In the genomic region with DNA sequence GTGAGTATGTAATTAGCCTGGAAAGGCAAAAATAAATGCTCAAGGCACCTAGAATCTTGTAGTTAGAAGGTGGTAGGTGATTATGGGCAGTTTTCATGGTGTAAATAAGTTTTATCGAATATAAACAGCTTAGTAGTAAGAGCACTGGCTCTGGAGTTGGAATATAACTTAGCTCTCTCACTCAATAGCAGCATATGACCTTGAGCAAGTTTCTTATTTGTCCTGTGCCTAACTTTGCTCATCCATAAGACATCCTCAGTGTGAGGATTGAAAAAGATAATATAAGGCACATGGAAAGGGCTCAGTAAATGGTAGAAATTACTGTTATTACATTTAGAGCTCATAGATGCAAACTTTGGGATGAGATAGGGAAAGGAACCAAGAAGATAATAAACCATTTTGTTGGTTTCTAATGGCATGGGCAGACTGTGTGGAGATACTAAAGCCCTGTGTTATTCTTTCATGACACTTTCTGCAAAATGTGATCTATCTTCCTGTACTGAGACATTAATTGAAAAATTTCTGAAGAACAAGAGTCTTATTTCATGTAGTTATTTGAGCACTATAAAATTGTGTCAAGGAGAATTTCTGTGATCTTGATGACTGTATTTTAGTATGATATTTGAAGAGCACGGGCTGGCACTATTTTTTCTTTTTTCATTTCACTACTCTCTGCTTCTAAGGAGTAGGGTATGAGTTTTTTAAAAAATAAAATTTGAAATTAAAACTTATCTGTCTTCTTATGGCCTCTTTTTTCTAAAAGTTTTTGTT, we compare ENCODE assay signal across 1 cellular context.
TF ChIP-seq lines count a peak whose summit lies in the region.

No MANE protein-coding gene starts in this region.

TF ChIP-seq in SK-N-SH treated with all-trans-retinoic acid at 6 μM for 48 hours, 23 proteins besides CTCF, POLR2A, EP300 and RAD21 (continued from another document):
- TF ChIP-seq CREB5 (CRISPR knock-in tag; IDR thresholded peaks at IDR 0.05; ENCODE audit: low read depth) (no peak), BACH2 (CRISPR knock-in tag; IDR thresholded peaks at IDR 0.05; ENCODE audit: borderline replicate concordance) (no peak), CSDC2 (CRISPR knock-in tag; IDR thresholded peaks at IDR 0.05) (no peak), ESRRG (CRISPR knock-in tag; IDR thresholded peaks at IDR 0.05) (no peak), SNAI2 (CRISPR knock-in tag; IDR thresholded peaks at IDR 0.05) (no peak), ZC3H10 (CRISPR knock-in tag; IDR thresholded peaks at IDR 0.05) (no peak), ARNTL (CRISPR knock-in tag; IDR thresholded peaks at IDR 0.05; ENCODE audit: borderline replicate concordance, low read depth) (no peak), ZFP3 (CRISPR knock-in tag; IDR thresholded peaks at IDR 0.05) (no peak), PPARA (CRISPR knock-in tag; IDR thresholded peaks at IDR 0.05; ENCODE audit: borderline replicate concordance) (no peak), ZNF70 (CRISPR knock-in tag; IDR thresholded peaks at IDR 0.05) (no peak), RARB (CRISPR knock-in tag; IDR thresholded peaks at IDR 0.05) (no peak), TCF4 (CRISPR knock-in tag; IDR thresholded peaks at IDR 0.05; ENCODE audit: borderline replicate concordance) (no peak), ZFP30 (CRISPR knock-in tag; IDR thresholded peaks at IDR 0.05) (no peak)
